ENCODE assay signal across 8 cellular contexts in the genomic region with DNA sequence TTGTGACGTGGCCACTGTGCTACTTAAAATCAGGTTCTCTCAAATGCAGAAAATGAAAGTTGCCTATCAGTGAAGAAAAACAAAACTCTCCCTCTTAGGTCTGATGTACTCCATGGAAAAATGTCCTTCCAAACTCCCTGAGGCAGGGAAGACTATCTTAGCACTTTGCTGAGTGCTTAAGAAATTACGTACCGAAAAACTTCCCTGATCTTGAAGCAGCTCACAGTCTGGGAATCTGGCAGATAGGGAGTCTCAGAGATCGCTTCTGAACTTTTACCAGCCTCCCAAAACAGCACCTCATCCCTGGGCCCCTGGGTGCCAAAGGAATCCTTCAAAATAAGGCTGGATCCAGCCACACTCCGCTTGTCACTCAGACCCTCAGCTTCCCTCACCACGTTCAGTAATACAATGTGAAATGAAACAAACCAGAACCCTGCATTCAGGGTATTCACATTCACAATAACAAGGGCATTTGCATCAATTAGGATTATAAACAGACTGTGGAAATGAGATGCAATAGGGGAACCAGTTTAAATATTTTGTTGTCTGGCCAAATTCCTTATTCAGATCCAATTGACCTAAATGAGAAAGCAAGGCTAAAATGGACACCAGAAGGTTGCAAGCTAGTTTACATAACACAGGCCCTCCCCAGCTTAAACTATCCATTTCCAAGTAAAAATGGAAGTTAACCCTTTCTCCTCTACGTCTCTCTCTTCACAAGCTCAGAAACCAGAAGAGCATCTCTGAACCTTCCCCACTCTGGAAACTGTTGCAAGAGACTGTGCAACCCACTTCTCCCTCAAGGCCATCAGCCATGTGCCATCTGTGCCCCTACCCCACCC. TPM values are rescaled to one million over a fixed set of nuclear protein-coding genes. Genes with fewer than 3 reads are reported as not detected.
DNase-seq lines count a peak whose midpoint lies in the region; ATAC-seq and TF ChIP-seq lines count a peak whose summit lies in the region.

No MANE protein-coding gene starts in this region.

- H3K36me3 ChIP-seq in RWPE2 (ENCODE audit: low read depth) = peaks cover 21% of the 10 kb centered on the region

- H3K9me3 Mint-ChIP-seq in stimulated activated naive B cell treated with anti-CD40 and anti-IgM and Interleukin-4, amounts not matched to agents 10 μg/mL and 1 μg/mL and 100 μg/mL, for 72 hours = peaks cover 9 to 11% of the 10 kb centered on the region in 2 donors

- H3K4me3 Mint-ChIP-seq in stimulated activated naive B cell treated with anti-CD40 and anti-IgM and Interleukin-4, amounts not matched to agents 10 μg/mL and 1 μg/mL and 100 μg/mL, for 72 hours = peak overlapping the region; percentile 49 to 68

- peak overlapping the region; percentile 86 for H3K27ac ChIP-seq in RWPE2 (ENCODE audit: poor library complexity, severe bottlenecking)

- peaks cover 20 to 36% of the 10 kb centered on the region in 2 donors for H3K36me3 Mint-ChIP-seq in stimulated activated naive B cell treated with anti-CD40 and anti-IgM and Interleukin-4, amounts not matched to agents 10 μg/mL and 1 μg/mL and 100 μg/mL, for 72 hours

- TF ChIP-seq CTCF in RWPE2 (IDR thresholded peaks at IDR 0.05; ENCODE audit: poor library complexity, severe bottlenecking) = no peak

- ATAC-seq in GM21381 (IDR thresholded peaks at IDR 0.05; ENCODE audit: unreplicated experiment) = peak; percentile 21
- no peak for ATAC-seq in RWPE2 (ENCODE audit: low read depth)
- peak; percentile 42 to 68 for ATAC-seq in left cardiac atrium
- peak; percentile 65 to 74 for ATAC-seq in stimulated activated naive B cell treated with anti-CD40 and anti-IgM and Interleukin-4, amounts not matched to agents 10 μg/mL and 1 μg/mL and 100 μg/mL, for 72 hours (replicated peaks)
- ATAC-seq in HG03469 (IDR thresholded peaks at IDR 0.05; ENCODE audit: unreplicated experiment) = no peak

- H3K27ac Mint-ChIP-seq in stimulated activated naive B cell treated with anti-CD40 and anti-IgM and Interleukin-4, amounts not matched to agents 10 μg/mL and 1 μg/mL and 100 μg/mL, for 72 hours = peak overlapping the region; percentile 92

- no peaks in the 10 kb centered on the region for H3K27me3 Mint-ChIP-seq in stimulated activated naive B cell treated with anti-CD40 and anti-IgM and Interleukin-4, amounts not matched to agents 10 μg/mL and 1 μg/mL and 100 μg/mL, for 72 hours

- H3K4me1 Mint-ChIP-seq in stimulated activated naive B cell treated with anti-CD40 and anti-IgM and Interleukin-4, amounts not matched to agents 10 μg/mL and 1 μg/mL and 100 μg/mL, for 72 hours = peaks cover 49 to 71% of the 10 kb centered on the region in 2 donors

- intact Hi-C loops in left cardiac atrium (cut with DNase I) = no loop called here

- H3K4me1 ChIP-seq in RWPE2 (ENCODE audit: insufficient read depth, poor library complexity, severe bottlenecking) = peaks cover 48% of the 10 kb centered on the region

- H3K27me3 ChIP-seq in RWPE2 (ENCODE audit: insufficient read depth, poor library complexity, severe bottlenecking) = no peaks in the 10 kb centered on the region

- DNase-seq in RWPE2 (ENCODE audit: low spot score) (no peak), left cardiac atrium (no peak), HCEC 1CT (no peak), NK-92 (lab: John Stamatoyannopoulos, UW; ENCODE audit: unreplicated experiment) (no peak)
- DNase-seq in stimulated activated naive B cell treated with anti-CD40 and anti-IgM and Interleukin-4, amounts not matched to agents 10 μg/mL and 1 μg/mL and 100 μg/mL, for 72 hours = no peak
- no peak for DNase-seq in activated effector memory CD4-positive, alpha-beta T cell treated with anti-CD3 and anti-CD28 coated beads, Interleukin-2, amount 50 U/mL, for 16 hours

- H3K4me3 ChIP-seq in RWPE2 (ENCODE audit: severe bottlenecking) = no peak overlapping the region

- H3K9me3 ChIP-seq in RWPE2 (ENCODE audit: severe bottlenecking) = peaks cover 3% of the 10 kb centered on the region

RNA-seq across cellular contexts. Expression of a gene that starts 20.9 kb away (rescaled TPM):
- 1 to 10 TPM; 5.7 to 5.8 TPM for total RNA-seq in left cardiac atrium

RNA-seq across cellular contexts. Expression of a gene that starts 21.4 kb away (rescaled TPM):
- under 1 TPM; 0.13 to 0.29 TPM for total RNA-seq in left cardiac atrium

Comparison
In these comparisons a context has a peak if more than half of its experiments do, and no peak if none do; other contexts are left out.
1. ATAC-seq: peak in GM21381 (single experiment), left cardiac atrium (2 of 2) and stimulated activated naive B cell treated with anti-CD40 and anti-IgM and Interleukin-4, amounts not matched to agents 10 μg/mL and 1 μg/mL and 100 μg/mL, for 72 hours (2 of 2); none in RWPE2 (single experiment) and HG03469 (single experiment).